Comparison of ENCODE assay signal across 2 cellular contexts in the genomic region with DNA sequence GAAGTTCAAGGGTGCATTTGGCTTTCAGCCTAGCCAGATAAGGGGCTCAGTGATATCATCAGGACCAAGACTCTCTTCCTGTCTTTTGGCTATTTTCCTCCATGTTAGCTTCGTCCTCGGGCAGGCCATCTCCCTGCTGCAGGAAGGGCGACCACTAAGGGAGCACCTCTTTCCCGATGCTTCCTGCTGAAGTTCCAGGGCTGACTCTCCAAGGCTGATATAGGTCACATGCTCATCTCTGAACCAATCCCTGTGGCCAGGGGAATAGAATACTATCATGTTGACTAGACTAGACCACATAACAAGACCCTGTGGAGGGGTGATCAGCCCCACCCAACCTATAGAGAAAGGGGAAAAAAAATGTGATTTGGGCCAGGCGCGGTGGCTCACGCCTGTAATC.
TF ChIP-seq lines count a peak whose summit lies in the region.

No MANE protein-coding gene starts in this region.

TF ChIP-seq in Ishikawa, 13 proteins besides CTCF, POLR2A, EP300 and RAD21:
- TF ChIP-seq, protein P1, sequence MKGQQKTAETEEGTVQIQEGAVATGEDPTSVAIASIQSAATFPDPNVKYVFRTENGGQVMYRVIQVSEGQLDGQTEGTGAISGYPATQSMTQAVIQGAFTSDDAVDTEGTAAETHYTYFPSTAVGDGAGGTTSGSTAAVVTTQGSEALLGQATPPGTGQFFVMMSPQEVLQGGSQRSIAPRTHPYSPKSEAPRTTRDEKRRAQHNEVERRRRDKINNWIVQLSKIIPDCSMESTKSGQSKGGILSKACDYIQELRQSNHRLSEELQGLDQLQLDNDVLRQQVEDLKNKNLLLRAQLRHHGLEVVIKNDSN (IDR thresholded peaks at IDR 0.05) = peak; percentile 58; the same call in 1 of the 2 replicates
- TF ChIP-seq YY1 (IDR thresholded peaks at IDR 0.05; ENCODE audit: low read depth) = no peak

TF ChIP-seq in K562, 482 proteins besides CTCF, POLR2A, EP300 and RAD21:
- TF ChIP-seq, protein P1 (CRISPR knock-in tag; IDR thresholded peaks at IDR 0.05) = peak; percentile 73
- TF ChIP-seq L3MBTL2 (IDR thresholded peaks at IDR 0.05) (0 out of 2 replicates have a peak, but pooled peaks have one; percentile 23), RAD51 (IDR thresholded peaks at IDR 0.05; ENCODE audit: borderline replicate concordance, low read depth) (peak; percentile 64), DPF2 (IDR thresholded peaks at IDR 0.05) (peak; percentile 26; the same call in 1 of the 2 replicates), NFYB (IDR thresholded peaks at IDR 0.05; ENCODE audit: extremely low read depth, insufficient read length) (peak; percentile 50), CXXC5 (CRISPR knock-in tag; IDR thresholded peaks at IDR 0.05) (0 out of 2 replicates have a peak, but pooled peaks have one; percentile 5), SMAD4 (CRISPR knock-in tag; conservative IDR thresholded peaks at IDR 0.05) (0 out of 2 replicates have a peak, but pooled peaks have one; percentile 16), NFIC (IDR thresholded peaks at IDR 0.05) (peak; percentile 50), ZNF77 (CRISPR knock-in tag; IDR thresholded peaks at IDR 0.05) (no peak), GATA2 (CRISPR knock-in tag; IDR thresholded peaks at IDR 0.05) (peak; percentile 16; the same call in 1 of the 2 replicates), ZNF583 (CRISPR knock-in tag; IDR thresholded peaks at IDR 0.05) (no peak), ZNF3 (CRISPR knock-in tag; IDR thresholded peaks at IDR 0.05) (no peak)
- TF ChIP-seq, protein P2, sequence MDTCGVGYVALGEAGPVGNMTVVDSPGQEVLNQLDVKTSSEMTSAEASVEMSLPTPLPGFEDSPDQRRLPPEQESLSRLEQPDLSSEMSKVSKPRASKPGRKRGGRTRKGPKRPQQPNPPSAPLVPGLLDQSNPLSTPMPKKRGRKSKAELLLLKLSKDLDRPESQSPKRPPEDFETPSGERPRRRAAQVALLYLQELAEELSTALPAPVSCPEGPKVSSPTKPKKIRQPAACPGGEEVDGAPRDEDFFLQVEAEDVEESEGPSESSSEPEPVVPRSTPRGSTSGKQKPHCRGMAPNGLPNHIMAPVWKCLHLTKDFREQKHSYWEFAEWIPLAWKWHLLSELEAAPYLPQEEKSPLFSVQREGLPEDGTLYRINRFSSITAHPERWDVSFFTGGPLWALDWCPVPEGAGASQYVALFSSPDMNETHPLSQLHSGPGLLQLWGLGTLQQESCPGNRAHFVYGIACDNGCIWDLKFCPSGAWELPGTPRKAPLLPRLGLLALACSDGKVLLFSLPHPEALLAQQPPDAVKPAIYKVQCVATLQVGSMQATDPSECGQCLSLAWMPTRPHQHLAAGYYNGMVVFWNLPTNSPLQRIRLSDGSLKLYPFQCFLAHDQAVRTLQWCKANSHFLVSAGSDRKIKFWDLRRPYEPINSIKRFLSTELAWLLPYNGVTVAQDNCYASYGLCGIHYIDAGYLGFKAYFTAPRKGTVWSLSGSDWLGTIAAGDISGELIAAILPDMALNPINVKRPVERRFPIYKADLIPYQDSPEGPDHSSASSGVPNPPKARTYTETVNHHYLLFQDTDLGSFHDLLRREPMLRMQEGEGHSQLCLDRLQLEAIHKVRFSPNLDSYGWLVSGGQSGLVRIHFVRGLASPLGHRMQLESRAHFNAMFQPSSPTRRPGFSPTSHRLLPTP (IDR thresholded peaks at IDR 0.05; ENCODE audit: borderline replicate concordance, extremely low read depth, insufficient read length) = no peak
- TF ChIP-seq, protein P3, sequence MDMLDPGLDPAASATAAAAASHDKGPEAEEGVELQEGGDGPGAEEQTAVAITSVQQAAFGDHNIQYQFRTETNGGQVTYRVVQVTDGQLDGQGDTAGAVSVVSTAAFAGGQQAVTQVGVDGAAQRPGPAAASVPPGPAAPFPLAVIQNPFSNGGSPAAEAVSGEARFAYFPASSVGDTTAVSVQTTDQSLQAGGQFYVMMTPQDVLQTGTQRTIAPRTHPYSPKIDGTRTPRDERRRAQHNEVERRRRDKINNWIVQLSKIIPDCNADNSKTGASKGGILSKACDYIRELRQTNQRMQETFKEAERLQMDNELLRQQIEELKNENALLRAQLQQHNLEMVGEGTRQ (CRISPR knock-in tag; IDR thresholded peaks at IDR 0.05) = peak; percentile 70
- TF ChIP-seq, protein P4, sequence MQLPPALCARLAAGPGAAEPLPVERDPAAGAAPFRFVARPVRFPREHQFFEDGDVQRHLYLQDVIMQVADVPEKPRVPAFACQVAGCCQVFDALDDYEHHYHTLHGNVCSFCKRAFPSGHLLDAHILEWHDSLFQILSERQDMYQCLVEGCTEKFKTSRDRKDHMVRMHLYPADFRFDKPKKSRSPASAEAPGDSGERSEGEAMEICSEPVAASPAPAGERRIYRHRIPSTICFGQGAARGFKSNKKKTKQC (CRISPR knock-in tag; IDR thresholded peaks at IDR 0.05) = no peak
